8 cellular contexts compared by ENCODE assay signal in genomic region chr13:26221399-26221720, GRCh38. TPM values are rescaled to one million over a fixed set of nuclear protein-coding genes. Genes with fewer than 3 reads are reported as not detected.
DNase-seq lines count a peak whose midpoint lies in the region; ATAC-seq and TF ChIP-seq lines count a peak whose summit lies in the region.

No MANE protein-coding gene starts in this region.

- H3K4me1 ChIP-seq in mononuclear cell (ENCODE audit: insufficient read depth, low read length): peaks cover 18% of the 10 kb centered on the region

- DNase-seq in AG09309 (ENCODE audit: low read depth): peak; percentile 10
- DNase-seq in choroid plexus epithelial cell (ENCODE audit: low read depth): no peak
- no peak for DNase-seq in HEK293T (ENCODE audit: extremely low spot score)
- DNase-seq in dermis blood vessel endothelial cell: no peak
- DNase-seq in OCI-M2 (lab: John Stamatoyannopoulos, UW; ENCODE audit: unreplicated experiment): no peak

- CTCF ChIA-PET in HEK293T (lab: Yijun Ruan, JAX): interaction anchor here (0.7 kb wide), 1 partner anchor 709 kb away, joined by 3 read pairs; no protein-coding TSS in a partner anchor

- H3K27ac ChIP-seq in KOPT-K1 (ENCODE audit: low read depth, low read length, poor library complexity, severe bottlenecking): peak overlapping the region; percentile 98

- TF ChIP-seq CTCF in AG09309 (IDR thresholded peaks at IDR 0.05; ENCODE audit: control insufficient read depth, insufficient read depth, low read depth, low read length, missing control alignments): no peak
- TF ChIP-seq CTCF in choroid plexus epithelial cell (conservative IDR thresholded peaks at IDR 0.05; ENCODE audit: low read depth, low read length): no peak

- H3K36me3 ChIP-seq in KOPT-K1 (ENCODE audit: insufficient read depth, low read length): peaks cover 44% of the 10 kb centered on the region

- peak; percentile 31 for ATAC-seq in GM19395 (IDR thresholded peaks at IDR 0.05; ENCODE audit: unreplicated experiment)

- H3K27me3 ChIP-seq in mononuclear cell (ENCODE audit: insufficient read depth, low read length): no peaks in the 10 kb centered on the region

- H3K4me3 ChIP-seq in AG09309 (ENCODE audit: control insufficient read depth, low read depth, low read length): peak overlapping the region; percentile 76
- H3K4me3 ChIP-seq in choroid plexus epithelial cell (ENCODE audit: low read depth, low read length): peak overlapping the region; percentile 89
- peak overlapping the region; percentile 97 for H3K4me3 ChIP-seq in mononuclear cell (ENCODE audit: low read length)

- POLR2A ChIA-PET in HEK293T (lab: Yijun Ruan, JAX): interaction anchor here (1.1 to 2.0 kb wide), 3 partner anchors 12 to 15 kb away, joined by 3 to 5 read pairs (median 5); no protein-coding TSS in a partner anchor

- no peaks in the 10 kb centered on the region for H3K9me3 ChIP-seq in KOPT-K1 (ENCODE audit: insufficient read depth, low read length, poor library complexity, severe bottlenecking)
- H3K9me3 ChIP-seq in mononuclear cell (ENCODE audit: low read depth, low read length): no peaks in the 10 kb centered on the region

TF ChIP-seq in HEK293T, 16 proteins besides CTCF, POLR2A, EP300 and RAD21:
- TF ChIP-seq HDGF (IDR thresholded peaks at IDR 0.05; ENCODE audit: borderline replicate concordance) (no peak), LEF1 (IDR thresholded peaks at IDR 0.05; ENCODE audit: borderline replicate concordance) (no peak), L3MBTL2 (conservative IDR thresholded peaks at IDR 0.05) (no peak), ZNF384 (IDR thresholded peaks at IDR 0.05) (no peak), NFRKB (IDR thresholded peaks at IDR 0.05) (no peak), FOXA1 (IDR thresholded peaks at IDR 0.05) (no peak), ELF4 (IDR thresholded peaks at IDR 0.05) (no peak)
TF ChIP-seq in HEK293T: peak in this region for 0.

RNA-seq across cellular contexts. Expression of gene RNF6, which starts 0.8 kb away (rescaled TPM):
- total RNA-seq in mononuclear cell: 54.9 TPM
- 54.3 and 80.6 TPM in 2 replicates for total RNA-seq in dermis blood vessel endothelial cell

RNA-seq across cellular contexts. Expression of gene CDK8, which starts 32.6 kb away (rescaled TPM):
- 7.7 TPM for total RNA-seq in mononuclear cell
- 12.8 and 16.6 TPM in 2 replicates for total RNA-seq in dermis blood vessel endothelial cell
